In genomic region chr10:122988501-122988900, GRCh38 we compare ENCODE assay signal across 40 cellular contexts.
"Had no signal": no experiment of that assay in that cellular context is flagged by ENCODE, and none has a peak within 500 bp of the region (broad histone marks: within the 10 kb centered on the region; RNA-seq: fewer than 3 reads in every experiment).

No MANE protein-coding gene starts in this region.

- H3K4me1 Mint-ChIP-seq: activated B cell treated with CpG ODN at 0.5 μM for 24 hours; activated CD4-positive, alpha-beta memory T cell treated with anti-CD3 and anti-CD28 coated beads, Interleukin-2, amount 10 ng/mL, durations not matched to agents 7 days and 5 days; activated CD8-positive, alpha-beta memory T cell treated with anti-CD3 and anti-CD28 coated beads, Interleukin-2, amount 10 ng/mL, durations not matched to agents 7 days and 5 days; activated T-helper 17 cell treated with anti-CD3 and anti-CD28 coated beads, Interleukin-2, amount 50 U/mL, for 72 hours had no signal

- H3K4me1 ChIP-seq: body of pancreas, breast epithelium had no signal

- H3K4me3 Mint-ChIP-seq: activated B cell treated with CpG ODN at 0.5 μM for 24 hours; activated CD4-positive, alpha-beta memory T cell treated with anti-CD3 and anti-CD28 coated beads, Interleukin-2, amount 10 ng/mL, durations not matched to agents 7 days and 5 days; activated CD8-positive, alpha-beta memory T cell treated with anti-CD3 and anti-CD28 coated beads, Interleukin-2, amount 10 ng/mL, durations not matched to agents 7 days and 5 days; activated naive CD8-positive, alpha-beta T cell treated with anti-CD3 and anti-CD28 coated beads for 36 hours; activated T-cell treated with anti-CD3 and anti-CD28 coated beads, Interleukin-2, amount 50 U/mL, for 72 hours; activated T-helper 17 cell treated with anti-CD3 and anti-CD28 coated beads, Interleukin-2, amount 50 U/mL, for 72 hours had no signal

- H3K27ac ChIP-seq: body of pancreas, breast epithelium, PC-9, RWPE1, VCaP had no signal

- H3K4me2 ChIP-seq: PC-9 had no signal

- H3K9me3 ChIP-seq: body of pancreas, breast epithelium, MG63 had no signal

- DNase-seq: activated B cell treated with CpG ODN at 0.5 μM for 24 hours; activated CD4-positive, alpha-beta memory T cell treated with anti-CD3 and anti-CD28 coated beads, Interleukin-2, amount 10 ng/mL, durations not matched to agents 7 days and 5 days; activated CD4-positive, alpha-beta T cell treated with anti-CD3 and anti-CD28 coated beads for 1 hour; activated CD4-positive, alpha-beta T cell treated with anti-CD3 and anti-CD28 coated beads for 48 hours; activated CD8-positive, alpha-beta memory T cell treated with anti-CD3 and anti-CD28 coated beads for 24 hours; activated CD8-positive, alpha-beta memory T cell treated with anti-CD3 and anti-CD28 coated beads, Interleukin-2, amount 10 ng/mL, durations not matched to agents 7 days and 5 days; activated CD8-positive, alpha-beta memory T cell treated with anti-CD3 and anti-CD28 coated beads, Interleukin-2, amount 50 U/mL, for 48 hours; activated effector memory CD4-positive, alpha-beta T cell treated with anti-CD3 and anti-CD28 coated beads, Interleukin-2, amount 50 U/mL, for 16 hours; activated naive CD4-positive, alpha-beta T cell; activated naive CD4-positive, alpha-beta T cell treated with anti-CD3 and anti-CD28 coated beads, Interleukin-2, amount 50 U/mL, for 16 hours; activated naive CD8-positive, alpha-beta T cell treated with anti-CD3 and anti-CD28 coated beads for 36 hours; activated T-cell treated with anti-CD3 and anti-CD28 coated beads, Interleukin-2, amount 50 U/mL, for 72 hours; amniotic stem cell; aorta; body of pancreas; caudate nucleus; cerebellar nuclear complex; Kasumi-1; KG1; MG63; NCI-H1048; NCI-H1105 treated with DMSO at 0.1 percent for 48 hours; NCI-H1436; NCI-H1694; NCI-H1930; NCI-H510A; NCI-H526; NCI-H748 treated with DMSO at 0.1 percent for 48 hours; NK-92 treated with Interleukin-12 subunit alpha and Interleukin-12 subunit beta, amount 100 ng/mL, for 24 hours; PC-9; SIG-M5; SW 1271; T-helper 1 cell; T-helper 2 cell; T-helper 9 cell had no signal

- H3K36me3 ChIP-seq: breast epithelium had no signal

- H3K27ac Mint-ChIP-seq: activated B cell treated with CpG ODN at 0.5 μM for 24 hours; activated CD4-positive, alpha-beta memory T cell treated with anti-CD3 and anti-CD28 coated beads, Interleukin-2, amount 10 ng/mL, durations not matched to agents 7 days and 5 days; activated CD8-positive, alpha-beta memory T cell treated with anti-CD3 and anti-CD28 coated beads, Interleukin-2, amount 10 ng/mL, durations not matched to agents 7 days and 5 days; activated naive CD8-positive, alpha-beta T cell treated with anti-CD3 and anti-CD28 coated beads for 36 hours; activated T-cell treated with anti-CD3 and anti-CD28 coated beads, Interleukin-2, amount 50 U/mL, for 72 hours; activated T-helper 17 cell treated with anti-CD3 and anti-CD28 coated beads, Interleukin-2, amount 50 U/mL, for 72 hours had no signal

- H3K4me3 ChIP-seq: body of pancreas, breast epithelium, MG63, PC-9 had no signal

- ATAC-seq: activated CD8-positive, alpha-beta memory T cell treated with anti-CD3 and anti-CD28 coated beads, Interleukin-2, amount 10 ng/mL, durations not matched to agents 7 days and 5 days; activated T-cell treated with anti-CD3 and anti-CD28 coated beads, Interleukin-2, amount 50 U/mL, for 72 hours; activated T-helper 17 cell treated with anti-CD3 and anti-CD28 coated beads, Interleukin-2, amount 50 U/mL, for 72 hours; body of pancreas; Right ventricle myocardium inferior had no signal

- H3K9me3 Mint-ChIP-seq: activated B cell treated with CpG ODN at 0.5 μM for 24 hours; activated CD4-positive, alpha-beta memory T cell treated with anti-CD3 and anti-CD28 coated beads, Interleukin-2, amount 10 ng/mL, durations not matched to agents 7 days and 5 days; activated naive CD8-positive, alpha-beta T cell treated with anti-CD3 and anti-CD28 coated beads for 36 hours; activated T-cell treated with anti-CD3 and anti-CD28 coated beads, Interleukin-2, amount 50 U/mL, for 72 hours; activated T-helper 17 cell treated with anti-CD3 and anti-CD28 coated beads, Interleukin-2, amount 50 U/mL, for 72 hours had no signal

- H3K27me3 ChIP-seq: body of pancreas, breast epithelium, MG63 had no signal

- H3K27me3 Mint-ChIP-seq: activated B cell treated with CpG ODN at 0.5 μM for 24 hours; activated CD4-positive, alpha-beta memory T cell treated with anti-CD3 and anti-CD28 coated beads, Interleukin-2, amount 10 ng/mL, durations not matched to agents 7 days and 5 days; activated CD8-positive, alpha-beta memory T cell treated with anti-CD3 and anti-CD28 coated beads, Interleukin-2, amount 10 ng/mL, durations not matched to agents 7 days and 5 days; activated naive CD8-positive, alpha-beta T cell treated with anti-CD3 and anti-CD28 coated beads for 36 hours; activated T-helper 17 cell treated with anti-CD3 and anti-CD28 coated beads, Interleukin-2, amount 50 U/mL, for 72 hours had no signal

- H2AFZ ChIP-seq: PC-9 had no signal
